Comparison of ENCODE assay signal across 25 cellular contexts in genomic region chr16:27932542-27933178, GRCh38.
DNase-seq lines count a peak whose midpoint lies in the region; ATAC-seq, FAIRE-seq and TF ChIP-seq lines count a peak whose summit lies in the region.
"Had no signal": no experiment of that assay in that cellular context is flagged by ENCODE, and none has a peak within 500 bp of the region (broad histone marks: within the 10 kb centered on the region; RNA-seq: fewer than 3 reads in every experiment).

No MANE protein-coding gene starts in this region.

- no TSS peak for BruUV-seq in K562 (replicated peaks; lab: Mats Ljungman, UMichigan)

- H3K4me1 ChIP-seq in HEK293 (ENCODE audit: control insufficient read depth, insufficient read depth, low read length), result no peaks in the 10 kb centered on the region
- no peaks in the 10 kb centered on the region for H3K4me1 ChIP-seq in K562 (replicated peaks in 1 of 2; ENCODE audit: control insufficient read depth in 2 of 2, insufficient read depth in 2 of 2, low read length in 2 of 2)
- H3K4me1 ChIP-seq in sigmoid colon, result no peaks in the 10 kb centered on the region
- H3K4me1 ChIP-seq: BE2C had no signal

- TF ChIP-seq CTCF in HEK293 (tag by site-specific recombination; IDR thresholded peaks at IDR 0.05) (no peak), K562 (IDR thresholded peaks at IDR 0.05 in 2 of 3, conservative IDR thresholded peaks at IDR 0.05 in 1 of 3; ENCODE audit: insufficient read depth in 2 of 3, low read depth in 1 of 3, low read length in 3 of 3) (no peak), sigmoid colon (IDR thresholded peaks at IDR 0.05) (no peak), GM13977 (IDR thresholded peaks at IDR 0.05; ENCODE audit: extremely low read depth, insufficient read depth, missing control alignments) (no peak)

- no peak overlapping the region for H3K9ac ChIP-seq in K562 (ENCODE audit: insufficient read depth in 1 of 2, low read depth in 2 of 2, low read length in 2 of 2)
- H3K9ac ChIP-seq: BLaER1 had no signal

- TF ChIP-seq RAD21 in K562 (CRISPR knock-in tag; conservative IDR thresholded peaks at IDR 0.05 in 1 of 2, IDR thresholded peaks at IDR 0.05 in 1 of 2), result no peak

- FAIRE-seq in K562 (lab: Jason Lieb, UNC), result no peak
- FAIRE-seq: A204.1, GM12878, GM12892 had no signal

- H2AFZ ChIP-seq in K562 (ENCODE audit: low read depth, low read length), result no peak overlapping the region

- H3K4me3 ChIP-seq in HEK293 (ENCODE audit: low read depth, low read length) (no peak overlapping the region), K562 (no peak overlapping the region), sigmoid colon (no peak overlapping the region)
- H3K4me3 ChIP-seq: BLaER1, GM12878 had no signal

- ATAC-seq in K562, result no peak
- no peak for ATAC-seq in GM18519 (IDR thresholded peaks at IDR 0.05; ENCODE audit: low FRiP score, unreplicated experiment)
- ATAC-seq: GM12878 had no signal

- CTCF ChIA-PET in HEK293 (lab: Yijun Ruan, JAX) (no interaction called here), K562 (lab: Yijun Ruan, JAX; ENCODE audit: low intra/inter-chr PET ratio) (no interaction called here)

- no peak for TF ChIP-seq POLR2A in K562 (conservative IDR thresholded peaks at IDR 0.05)
- TF ChIP-seq POLR2A in sigmoid colon (IDR thresholded peaks at IDR 0.05), result no peak

- DNase-seq in K562 (ENCODE audit: extremely low read depth in 1 of 4, low spot score in 3 of 4), result no peak
- DNase-seq in sigmoid colon, result peak; percentile 29
- no peak for DNase-seq in HCEC 1CT
- no peak for DNase-seq in GM13977 (ENCODE audit: low spot score)
- DNase-seq: 8988T; ACHN; BE2C; C1 segment of cervical spinal cord; CD4-positive, alpha-beta memory T cell; CD4-positive, CD25-positive, alpha-beta regulatory T cell; CD8-positive, alpha-beta memory T cell; COR-L47; DMS 273 treated with DMSO at 0.1 percent for 48 hours; DMS153; DMS53; DMS79; DND-41; EL; GDM1 had no signal

- H3K27ac ChIP-seq in HEK293 (ENCODE audit: extremely low read depth, low read depth, low read length) (no peak overlapping the region), K562 (ENCODE audit: extremely low read depth, low read depth, low read length) (no peak overlapping the region), sigmoid colon (no peak overlapping the region)
- H3K27ac ChIP-seq: BLaER1 had no signal

- H3K27me3 ChIP-seq in K562 (ENCODE audit: control insufficient read depth in 2 of 2, insufficient read depth in 2 of 2, low read length in 2 of 2) (peaks cover 0 to 31% of the 10 kb centered on the region in 2 experiments; a peak in 1 of 5 replicates), sigmoid colon (peaks cover 0 to under 1% (median 0%) of the 10 kb centered on the region in 3 donors)
- H3K27me3 ChIP-seq: BLaER1 had no signal

- intact Hi-C loops in K562 (cut with micrococcal nuclease), result no loop called here
- intact Hi-C loops in sigmoid colon (cut with DNase I), result no loop called here

- in situ Hi-C loops in K562 (cut with MboI) (no loop called here), GM13977 (cut with MboI; ENCODE audit: low pct_unique_long_range_greater_than_20kb, low sequenced_read_pairs, unreplicated experiment) (no loop called here)

- H3K9me3 ChIP-seq in HEK293 (ENCODE audit: control insufficient read depth, insufficient read depth, low read depth, low read length) (no peaks in the 10 kb centered on the region), K562 (replicated peaks; ENCODE audit: control insufficient read depth, insufficient read depth, low read depth, low read length) (peaks cover 1% of the 10 kb centered on the region; the same call in 1 of the 2 replicates), sigmoid colon (peaks cover 0 to 3% (median 0%) of the 10 kb centered on the region in 4 donors)
- H3K9me3 ChIP-seq: BE2C had no signal

- H3K36me3 ChIP-seq in HEK293 (ENCODE audit: control insufficient read depth in 2 of 2, insufficient read depth in 1 of 2, low read length in 2 of 2), result no peaks in the 10 kb centered on the region
- no peaks in the 10 kb centered on the region for H3K36me3 ChIP-seq in K562 (ENCODE audit: control insufficient read depth, insufficient read depth, low read length)
- no peaks in the 10 kb centered on the region for H3K36me3 ChIP-seq in sigmoid colon
- H3K36me3 ChIP-seq: BE2C, BLaER1 had no signal

- TF ChIP-seq EP300 in K562 (IDR thresholded peaks at IDR 0.05; ENCODE audit: low read length) (no peak), sigmoid colon (IDR thresholded peaks at IDR 0.05) (no peak)

- no peaks in the 10 kb centered on the region for H3K79me2 ChIP-seq in K562 (ENCODE audit: control insufficient read depth, insufficient read depth, low read length)

- 3% methylated on average over 3 of the region's 3 CpGs for WGBS in K562 (ENCODE audit: insufficient coverage, low coverage, missing lambda C conversion rate)
- WGBS in sigmoid colon, 2 donors, result 70 to 78% methylated on average over 3 of the region's 3 CpGs

- H3K4me2 ChIP-seq in K562 (ENCODE audit: insufficient read depth, low read length), result no peak overlapping the region
- H3K4me2 ChIP-seq: BLaER1 had no signal

- H3K9me1 ChIP-seq in K562 (ENCODE audit: control insufficient read depth, insufficient read depth, low read length), result peaks cover 2% of the 10 kb centered on the region

- POLR2A ChIA-PET in HEK293 (lab: Yijun Ruan, JAX) (no interaction called here), K562 (lab: Yijun Ruan, JAX) (no interaction called here)

- H4K20me1 ChIP-seq in K562 (replicated peaks; ENCODE audit: control insufficient read depth, insufficient read depth, low read length), result no peaks in the 10 kb centered on the region; the same call in 1 of the 2 replicates
- H4K20me1 ChIP-seq: BLaER1 had no signal

TF ChIP-seq in HEK293, 187 proteins besides CTCF, POLR2A, EP300 and RAD21:
- TF ChIP-seq RBAK (tag by site-specific recombination; IDR thresholded peaks at IDR 0.05), result peak; percentile 55; the same call in 1 of the 2 replicates
- TF ChIP-seq HIC1 (tag by site-specific recombination; IDR thresholded peaks at IDR 0.05), result no peak

TF ChIP-seq in K562, 482 proteins besides CTCF, POLR2A, EP300 and RAD21:
- TF ChIP-seq RBM25 (IDR thresholded peaks at IDR 0.05; ENCODE audit: low read depth, low read length, severe bottlenecking), result peak; percentile 9
- no peak for TF ChIP-seq ZSCAN29 (IDR thresholded peaks at IDR 0.05)
